In the genomic region with DNA sequence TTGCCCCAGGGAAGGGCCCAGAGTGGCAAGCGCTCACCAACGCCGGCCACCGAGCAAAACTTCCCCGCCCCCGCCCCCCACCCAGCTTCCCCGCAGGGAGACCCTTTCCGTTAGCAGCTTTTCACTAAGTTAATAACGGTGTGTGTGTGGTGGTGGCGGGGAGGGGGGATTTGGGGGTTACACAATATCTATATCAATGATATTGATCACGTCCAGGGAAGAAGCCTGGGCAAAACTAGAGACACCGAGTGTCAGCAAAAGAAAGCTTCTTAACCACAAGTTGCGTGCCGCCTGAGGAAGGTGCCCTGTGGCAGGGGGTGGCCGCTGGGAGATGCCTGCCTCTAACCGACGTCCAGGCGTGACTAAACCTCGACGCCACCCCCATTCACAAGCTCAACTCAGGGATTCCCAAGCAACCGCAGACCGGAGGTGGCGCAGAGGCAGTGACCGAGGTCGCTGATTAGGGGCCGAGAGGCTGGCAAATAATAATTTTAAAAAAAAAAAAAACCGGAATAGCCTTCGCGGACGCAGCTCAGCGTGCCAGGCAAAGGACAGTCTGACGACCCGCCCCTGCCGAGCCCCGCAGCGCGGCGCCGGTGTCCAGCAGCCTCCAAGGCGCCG, we compare ENCODE assay signal across 8 cellular contexts.
A peak's percentile ranks its signal among the peaks of the same experiment; 100 is the strongest.
DNase-seq lines count a peak whose midpoint lies in the region; ATAC-seq and TF ChIP-seq lines count a peak whose summit lies in the region.

No MANE protein-coding gene starts in this region.

- peak overlapping the region; percentile 44 to 57 (median 48) for H3K4me3 ChIP-seq in esophagus muscularis mucosa
- H3K4me3 ChIP-seq in rectal smooth muscle tissue (ENCODE audit: low read length) = peak overlapping the region; percentile 58

- 4% methylated on average over 19 of the region's 41 CpGs for WGBS in esophagus muscularis mucosa

- ATAC-seq in GM18907 (IDR thresholded peaks at IDR 0.05; ENCODE audit: unreplicated experiment) (peak; percentile 48), HG03103 (IDR thresholded peaks at IDR 0.05; ENCODE audit: low read depth, unreplicated experiment) (peak; percentile 11)

- H3K27me3 ChIP-seq in esophagus muscularis mucosa = peaks cover 0 to 82% (median 51%) of the 10 kb centered on the region in 4 donors
- H3K27me3 ChIP-seq in rectal smooth muscle tissue (ENCODE audit: control insufficient read depth, insufficient read depth, low read length) = peaks cover 15% of the 10 kb centered on the region

- peak overlapping the region; percentile 24 for H3K27ac ChIP-seq in C4-2B
- H3K27ac ChIP-seq in esophagus muscularis mucosa (replicated peaks in 1 of 4) = peak overlapping the region in 2 of 4 donors; percentile 11 to 24
- H3K27ac ChIP-seq in rectal smooth muscle tissue (ENCODE audit: low read depth, low read length) = no peak overlapping the region

- TF ChIP-seq POLR2A in esophagus muscularis mucosa (IDR thresholded peaks at IDR 0.05; ENCODE audit: low read depth) = no peak

- DNase-seq in RPMI8226 (peak; percentile 94), esophagus muscularis mucosa (ENCODE audit: extremely low spot score) (peak; percentile 57)
- no peak for DNase-seq in stimulated activated CD4-positive, alpha-beta T cell treated with anti-CD3 and anti-CD28 coated beads, Interleukin-4, amount 100 ng/mL, for 4 hours
- DNase-seq in stimulated activated naive CD4-positive, alpha-beta T cell (lab: John Stamatoyannopoulos, UW) = no peak

- H3K4me1 ChIP-seq in esophagus muscularis mucosa (peaks cover 11 to 21% (median 13%) of the 10 kb centered on the region in 4 donors), rectal smooth muscle tissue (ENCODE audit: control insufficient read depth, insufficient read depth, low read length) (peaks cover 3% of the 10 kb centered on the region)

- no peaks in the 10 kb centered on the region for H3K36me3 ChIP-seq in esophagus muscularis mucosa
- no peaks in the 10 kb centered on the region for H3K36me3 ChIP-seq in rectal smooth muscle tissue (ENCODE audit: control insufficient read depth, insufficient read depth, low read length)

- TF ChIP-seq CTCF in C4-2B (conservative IDR thresholded peaks at IDR 0.05) = no peak
- TF ChIP-seq CTCF in esophagus muscularis mucosa (IDR thresholded peaks at IDR 0.05) = no peak

- TF ChIP-seq EP300 in esophagus muscularis mucosa (IDR thresholded peaks at IDR 0.05) = no peak

- intact Hi-C loops in esophagus muscularis mucosa (cut with DNase I) = no loop called here

- no peak overlapping the region for H3K9ac ChIP-seq in rectal smooth muscle tissue (ENCODE audit: low read length)

- H3K9me3 ChIP-seq in esophagus muscularis mucosa = no peaks in the 10 kb centered on the region

Comparison
In these comparisons a context has a peak if more than half of its experiments do, and no peak if none do; other contexts are left out.
1. DNase-seq: peak in RPMI8226 (single experiment) and esophagus muscularis mucosa (single experiment); none in stimulated activated CD4-positive, alpha-beta T cell treated with anti-CD3 and anti-CD28 coated beads, Interleukin-4, amount 100 ng/mL, for 4 hours (0 of 2) and stimulated activated naive CD4-positive, alpha-beta T cell (0 of 6).